Comparison of ENCODE assay signal across 1 cellular context in the genomic region with DNA sequence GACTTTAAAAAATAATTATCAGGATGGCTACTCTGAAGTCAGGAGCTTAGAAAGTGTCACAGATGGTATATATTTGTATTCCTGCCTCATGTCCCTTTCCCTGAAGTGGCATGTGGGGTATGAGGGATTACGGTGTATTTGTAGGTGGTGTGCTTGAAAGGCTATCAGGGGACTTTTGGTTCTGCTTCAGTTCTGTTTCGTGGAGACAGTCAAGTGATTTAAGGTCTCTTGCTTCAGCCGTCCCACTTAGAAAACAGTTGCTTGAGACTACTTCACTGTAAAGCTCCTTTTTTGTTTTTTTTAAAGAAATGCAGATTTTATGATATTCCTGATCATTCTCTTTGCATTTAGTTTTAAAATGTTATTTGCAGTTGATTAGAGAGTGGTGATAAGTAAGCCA.
TF ChIP-seq lines count a peak whose summit lies in the region.

No MANE protein-coding gene starts in this region.

TF ChIP-seq in HepG2, 621 proteins besides CTCF, POLR2A, EP300 and RAD21 (continued from another document):
- TF ChIP-seq, protein P1, sequence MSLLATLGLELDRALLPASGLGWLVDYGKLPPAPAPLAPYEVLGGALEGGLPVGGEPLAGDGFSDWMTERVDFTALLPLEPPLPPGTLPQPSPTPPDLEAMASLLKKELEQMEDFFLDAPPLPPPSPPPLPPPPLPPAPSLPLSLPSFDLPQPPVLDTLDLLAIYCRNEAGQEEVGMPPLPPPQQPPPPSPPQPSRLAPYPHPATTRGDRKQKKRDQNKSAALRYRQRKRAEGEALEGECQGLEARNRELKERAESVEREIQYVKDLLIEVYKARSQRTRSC (CRISPR knock-in tag; IDR thresholded peaks at IDR 0.05; ENCODE audit: low read depth), result no peak
- no peak for TF ChIP-seq MTA1 (CRISPR knock-in tag; IDR thresholded peaks at IDR 0.05; ENCODE audit: borderline replicate concordance)
